Comparison of ENCODE assay signal across 8 cellular contexts in genomic region chr1:223811634-223812101, GRCh38. TPM values are rescaled to one million over a fixed set of nuclear protein-coding genes. Genes with fewer than 3 reads are reported as not detected.
DNase-seq lines count a peak whose midpoint lies in the region; ATAC-seq, FAIRE-seq and TF ChIP-seq lines count a peak whose summit lies in the region.

No MANE protein-coding gene starts in this region.

- no peak for ATAC-seq in GM21381 (IDR thresholded peaks at IDR 0.05; ENCODE audit: unreplicated experiment)

- H3K79me2 ChIP-seq in MM.1S (ENCODE audit: low read length) = no peaks in the 10 kb centered on the region

- no peaks in the 10 kb centered on the region for H3K36me3 ChIP-seq in MM.1S (replicated peaks; ENCODE audit: insufficient read depth, low read length)
- H3K36me3 ChIP-seq in ascending aorta = peaks cover 19 to 51% of the 10 kb centered on the region in 2 donors
- H3K36me3 ChIP-seq in uterus = no peaks in the 10 kb centered on the region

- H3K4me3 ChIP-seq in MM.1S (ENCODE audit: low read length) (no peak overlapping the region), ascending aorta (no peak overlapping the region), uterus (no peak overlapping the region)

- DNase-seq in NCI-H1417 (lab: John Stamatoyannopoulos, UW) (peak in 2 of 3 experiments; percentile 1 to 65), NCI-H1417 treated with DMSO at 0.1 percent for 48 hours (lab: John Stamatoyannopoulos, UW) (no peak), MM.1S (peak; percentile 48), ascending aorta (ENCODE audit: low spot score in 2 of 2) (no peak), uterus (no peak), C1 segment of cervical spinal cord (lab: John Stamatoyannopoulos, UW) (no peak)

- peak; percentile 98 for FAIRE-seq in islet of Langerhans (lab: Jason Lieb, UNC)

- H3K4me2 ChIP-seq in MM.1S (ENCODE audit: low read depth, low read length) = no peak overlapping the region

- no peak for TF ChIP-seq POLR2A in uterus (IDR thresholded peaks at IDR 0.05)

- H3K9me2 ChIP-seq in MM.1S (replicated peaks; ENCODE audit: insufficient read depth, low read length) = no peaks in the 10 kb centered on the region

- H3K4me1 ChIP-seq in MM.1S (ENCODE audit: low read length) (no peaks in the 10 kb centered on the region), ascending aorta (peaks cover 0 to 7% of the 10 kb centered on the region in 2 donors), uterus (peaks cover 0 to 4% of the 10 kb centered on the region in 2 donors)

- H3K9me3 ChIP-seq in MM.1S (replicated peaks; ENCODE audit: insufficient read depth, low read length) (no peaks in the 10 kb centered on the region), ascending aorta (no peaks in the 10 kb centered on the region), uterus (no peaks in the 10 kb centered on the region)

- no peaks in the 10 kb centered on the region for H4K20me1 ChIP-seq in MM.1S (ENCODE audit: insufficient read depth, low read length)

- H3K9ac ChIP-seq in MM.1S (ENCODE audit: low read length) = no peak overlapping the region

- no peaks in the 10 kb centered on the region for H3F3A ChIP-seq in MM.1S (ENCODE audit: insufficient read depth, low read length)

- intact Hi-C loops in ascending aorta (cut with DNase I) (loop anchor here (5.0 kb wide), 1 partner anchor 36 kb away; the partner anchor contains the start of gene TP53BP2), uterus (cut with DNase I; ENCODE audit: low total_unique reads) (no loop called here)

- peak; percentile 66 for TF ChIP-seq CTCF in MM.1S (IDR thresholded peaks at IDR 0.05; ENCODE audit: low read length)
- TF ChIP-seq CTCF in ascending aorta (IDR thresholded peaks at IDR 0.05) = peak; percentile 37 to 61 (median 57)
- peak; percentile 52 to 67 (median 60) for TF ChIP-seq CTCF in uterus (IDR thresholded peaks at IDR 0.05)

- H3K27me3 ChIP-seq in MM.1S (replicated peaks; ENCODE audit: insufficient read depth, low read length) = no peaks in the 10 kb centered on the region
- H3K27me3 ChIP-seq in ascending aorta = no peaks in the 10 kb centered on the region
- no peaks in the 10 kb centered on the region for H3K27me3 ChIP-seq in uterus

- H2AFZ ChIP-seq in MM.1S (ENCODE audit: low read length) = no peak overlapping the region

- H3K27ac ChIP-seq in MM.1S (ENCODE audit: low read length) (no peak overlapping the region), ascending aorta (no peak overlapping the region), uterus (no peak overlapping the region)

RNA-seq across cellular contexts. Expression of gene TP53BP2, which starts 34.1 kb away (rescaled TPM):
- total RNA-seq in ascending aorta (162 TPM), uterus (10 to 100 TPM; 25.6 to 66.7 (median 50.8) TPM)

Comparison
In these comparisons a context has a peak if more than half of its experiments do, and no peak if none do; other contexts are left out.
1. DNase-seq: peak in NCI-H1417 (2 of 3) and MM.1S (single experiment); none in NCI-H1417 treated with DMSO at 0.1 percent for 48 hours (single experiment), ascending aorta (0 of 2), uterus (0 of 2) and C1 segment of cervical spinal cord (0 of 14).
2. Peak in every context shown above with its lines, with median percentiles within 50 percentile points of each other: CTCF ChIP-seq.